ENCODE assay signal across 30 cellular contexts in genomic region chr1:23416964-23417363, GRCh38.
"Had no signal": no experiment of that assay in that cellular context is flagged by ENCODE, and none has a peak within 500 bp of the region (broad histone marks: within the 10 kb centered on the region; RNA-seq: fewer than 3 reads in every experiment).

No MANE protein-coding gene starts in this region.

- DNase-seq: activated CD4-positive, alpha-beta memory T cell treated with anti-CD3 and anti-CD28 coated beads, Interleukin-2, amount 10 ng/mL, durations not matched to agents 7 days and 5 days; activated CD4-positive, alpha-beta T cell treated with anti-CD3 and anti-CD28 coated beads for 1 hour; activated CD4-positive, alpha-beta T cell treated with anti-CD3 and anti-CD28 coated beads for 4 hours; activated CD4-positive, alpha-beta T cell treated with anti-CD3 and anti-CD28 coated beads, Interleukin-2, amount 10 ng/mL, durations not matched to agents 7 days and 5 days; activated CD4-positive, alpha-beta T cell treated with anti-CD3 and anti-CD28 coated beads, Interleukin-2, amount 50 U/mL, for 4 hours; activated CD8-positive, alpha-beta memory T cell treated with anti-CD3 and anti-CD28 coated beads, Interleukin-2, amount 50 U/mL, for 48 hours; activated gamma-delta T cell; activated naive CD4-positive, alpha-beta T cell; activated naive CD4-positive, alpha-beta T cell treated with anti-CD3 and anti-CD28 coated beads, Interleukin-2, amount 10 ng/mL, durations not matched to agents 7 days and 5 days; activated naive CD8-positive, alpha-beta T cell treated with anti-CD3 and anti-CD28 coated beads, Interleukin-2, amount 10 ng/mL, durations not matched to agents 7 days and 5 days; activated T-cell treated with anti-CD3 and anti-CD28 coated beads for 4 hours; activated T-cell treated with anti-CD3 and anti-CD28 coated beads, Interleukin-2, amount 50 U/mL, for 24 hours; activated T-cell treated with anti-CD3 and anti-CD28 coated beads, Interleukin-2, amount 50 U/mL, for 72 hours; brain microvascular endothelial cell; cortex of kidney; dermis blood vessel endothelial cell; effector CD4-positive, alpha-beta T cell; effector memory CD8-positive, alpha-beta T cell; foreskin keratinocyte; glutamatergic neuron; T-helper 1 cell; T-helper 17 cell; T1000 had no signal

- H3K4me1 ChIP-seq: foreskin keratinocyte had no signal

- ATAC-seq: activated naive CD4-positive, alpha-beta T cell treated with anti-CD3 and anti-CD28 coated beads, Interleukin-2, amount 50 U/mL, for 72 hours; activated T-cell treated with anti-CD3 and anti-CD28 coated beads, Interleukin-2, amount 50 U/mL, for 72 hours; effector memory CD8-positive, alpha-beta T cell; foreskin keratinocyte; gastrocnemius medialis; T-helper 17 cell; WTC11 had no signal

- H3K27me3 ChIP-seq: ascending aorta, brain microvascular endothelial cell, esophagus muscularis mucosa, foreskin keratinocyte, gastrocnemius medialis, heart left ventricle had no signal

- FAIRE-seq: colon had no signal

- H3K9me3 ChIP-seq: ascending aorta, esophagus muscularis mucosa, gastrocnemius medialis, heart left ventricle had no signal

- H3K36me3 ChIP-seq: ascending aorta, brain microvascular endothelial cell had no signal

- H3K27ac ChIP-seq: ascending aorta, brain microvascular endothelial cell, esophagus muscularis mucosa, foreskin keratinocyte had no signal

- H3K4me3 ChIP-seq: ascending aorta, esophagus muscularis mucosa, gastrocnemius medialis, heart left ventricle had no signal
